Comparison of ENCODE assay signal across 1 cellular context in genomic region chr18:51089691-51090090, GRCh38.
TF ChIP-seq lines count a peak whose summit lies in the region.

No MANE protein-coding gene starts in this region.

TF ChIP-seq in HepG2, 621 proteins besides CTCF, POLR2A, EP300 and RAD21 (continued from another document):
- TF ChIP-seq, protein P1, sequence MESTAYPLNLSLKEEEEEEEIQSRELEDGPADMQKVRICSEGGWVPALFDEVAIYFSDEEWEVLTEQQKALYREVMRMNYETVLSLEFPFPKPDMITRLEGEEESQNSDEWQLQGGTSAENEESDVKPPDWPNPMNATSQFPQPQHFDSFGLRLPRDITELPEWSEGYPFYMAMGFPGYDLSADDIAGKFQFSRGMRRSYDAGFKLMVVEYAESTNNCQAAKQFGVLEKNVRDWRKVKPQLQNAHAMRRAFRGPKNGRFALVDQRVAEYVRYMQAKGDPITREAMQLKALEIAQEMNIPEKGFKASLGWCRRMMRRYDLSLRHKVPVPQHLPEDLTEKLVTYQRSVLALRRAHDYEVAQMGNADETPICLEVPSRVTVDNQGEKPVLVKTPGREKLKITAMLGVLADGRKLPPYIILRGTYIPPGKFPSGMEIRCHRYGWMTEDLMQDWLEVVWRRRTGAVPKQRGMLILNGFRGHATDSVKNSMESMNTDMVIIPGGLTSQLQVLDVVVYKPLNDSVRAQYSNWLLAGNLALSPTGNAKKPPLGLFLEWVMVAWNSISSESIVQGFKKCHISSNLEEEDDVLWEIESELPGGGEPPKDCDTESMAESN (CRISPR knock-in tag; conservative IDR thresholded peaks at IDR 0.05), result no peak
- TF ChIP-seq ZFP1 (CRISPR knock-in tag; IDR thresholded peaks at IDR 0.05) (no peak), CSRNP1 (CRISPR knock-in tag; IDR thresholded peaks at IDR 0.05) (no peak), RXRB (CRISPR knock-in tag; IDR thresholded peaks at IDR 0.05; ENCODE audit: borderline replicate concordance) (no peak), ZFY (CRISPR knock-in tag; IDR thresholded peaks at IDR 0.05) (no peak), HHEX (CRISPR knock-in tag; IDR thresholded peaks at IDR 0.05) (no peak), SRF (IDR thresholded peaks at IDR 0.05; ENCODE audit: low read depth, low read length) (no peak), TBX2 (CRISPR knock-in tag; IDR thresholded peaks at IDR 0.05; ENCODE audit: borderline replicate concordance) (no peak), CENPX (CRISPR knock-in tag; IDR thresholded peaks at IDR 0.05) (no peak)
- TF ChIP-seq, protein P2, sequence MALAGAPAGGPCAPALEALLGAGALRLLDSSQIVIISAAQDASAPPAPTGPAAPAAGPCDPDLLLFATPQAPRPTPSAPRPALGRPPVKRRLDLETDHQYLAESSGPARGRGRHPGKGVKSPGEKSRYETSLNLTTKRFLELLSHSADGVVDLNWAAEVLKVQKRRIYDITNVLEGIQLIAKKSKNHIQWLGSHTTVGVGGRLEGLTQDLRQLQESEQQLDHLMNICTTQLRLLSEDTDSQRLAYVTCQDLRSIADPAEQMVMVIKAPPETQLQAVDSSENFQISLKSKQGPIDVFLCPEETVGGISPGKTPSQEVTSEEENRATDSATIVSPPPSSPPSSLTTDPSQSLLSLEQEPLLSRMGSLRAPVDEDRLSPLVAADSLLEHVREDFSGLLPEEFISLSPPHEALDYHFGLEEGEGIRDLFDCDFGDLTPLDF (CRISPR knock-in tag; IDR thresholded peaks at IDR 0.05), result no peak
- TF ChIP-seq, protein P3, sequence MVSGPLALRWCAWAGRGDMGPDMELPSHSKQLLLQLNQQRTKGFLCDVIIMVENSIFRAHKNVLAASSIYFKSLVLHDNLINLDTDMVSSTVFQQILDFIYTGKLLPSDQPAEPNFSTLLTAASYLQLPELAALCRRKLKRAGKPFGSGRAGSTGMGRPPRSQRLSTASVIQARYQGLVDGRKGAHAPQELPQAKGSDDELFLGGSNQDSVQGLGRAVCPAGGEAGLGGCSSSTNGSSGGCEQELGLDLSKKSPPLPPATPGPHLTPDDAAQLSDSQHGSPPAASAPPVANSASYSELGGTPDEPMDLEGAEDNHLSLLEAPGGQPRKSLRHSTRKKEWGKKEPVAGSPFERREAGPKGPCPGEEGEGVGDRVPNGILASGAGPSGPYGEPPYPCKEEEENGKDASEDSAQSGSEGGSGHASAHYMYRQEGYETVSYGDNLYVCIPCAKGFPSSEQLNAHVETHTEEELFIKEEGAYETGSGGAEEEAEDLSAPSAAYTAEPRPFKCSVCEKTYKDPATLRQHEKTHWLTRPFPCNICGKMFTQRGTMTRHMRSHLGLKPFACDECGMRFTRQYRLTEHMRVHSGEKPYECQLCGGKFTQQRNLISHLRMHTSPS (CRISPR knock-in tag; IDR thresholded peaks at IDR 0.05; ENCODE audit: low read depth), result no peak
- TF ChIP-seq, protein P4, sequence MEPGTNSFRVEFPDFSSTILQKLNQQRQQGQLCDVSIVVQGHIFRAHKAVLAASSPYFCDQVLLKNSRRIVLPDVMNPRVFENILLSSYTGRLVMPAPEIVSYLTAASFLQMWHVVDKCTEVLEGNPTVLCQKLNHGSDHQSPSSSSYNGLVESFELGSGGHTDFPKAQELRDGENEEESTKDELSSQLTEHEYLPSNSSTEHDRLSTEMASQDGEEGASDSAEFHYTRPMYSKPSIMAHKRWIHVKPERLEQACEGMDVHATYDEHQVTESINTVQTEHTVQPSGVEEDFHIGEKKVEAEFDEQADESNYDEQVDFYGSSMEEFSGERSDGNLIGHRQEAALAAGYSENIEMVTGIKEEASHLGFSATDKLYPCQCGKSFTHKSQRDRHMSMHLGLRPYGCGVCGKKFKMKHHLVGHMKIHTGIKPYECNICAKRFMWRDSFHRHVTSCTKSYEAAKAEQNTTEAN (CRISPR knock-in tag; conservative IDR thresholded peaks at IDR 0.05), result no peak
- TF ChIP-seq, protein P5, sequence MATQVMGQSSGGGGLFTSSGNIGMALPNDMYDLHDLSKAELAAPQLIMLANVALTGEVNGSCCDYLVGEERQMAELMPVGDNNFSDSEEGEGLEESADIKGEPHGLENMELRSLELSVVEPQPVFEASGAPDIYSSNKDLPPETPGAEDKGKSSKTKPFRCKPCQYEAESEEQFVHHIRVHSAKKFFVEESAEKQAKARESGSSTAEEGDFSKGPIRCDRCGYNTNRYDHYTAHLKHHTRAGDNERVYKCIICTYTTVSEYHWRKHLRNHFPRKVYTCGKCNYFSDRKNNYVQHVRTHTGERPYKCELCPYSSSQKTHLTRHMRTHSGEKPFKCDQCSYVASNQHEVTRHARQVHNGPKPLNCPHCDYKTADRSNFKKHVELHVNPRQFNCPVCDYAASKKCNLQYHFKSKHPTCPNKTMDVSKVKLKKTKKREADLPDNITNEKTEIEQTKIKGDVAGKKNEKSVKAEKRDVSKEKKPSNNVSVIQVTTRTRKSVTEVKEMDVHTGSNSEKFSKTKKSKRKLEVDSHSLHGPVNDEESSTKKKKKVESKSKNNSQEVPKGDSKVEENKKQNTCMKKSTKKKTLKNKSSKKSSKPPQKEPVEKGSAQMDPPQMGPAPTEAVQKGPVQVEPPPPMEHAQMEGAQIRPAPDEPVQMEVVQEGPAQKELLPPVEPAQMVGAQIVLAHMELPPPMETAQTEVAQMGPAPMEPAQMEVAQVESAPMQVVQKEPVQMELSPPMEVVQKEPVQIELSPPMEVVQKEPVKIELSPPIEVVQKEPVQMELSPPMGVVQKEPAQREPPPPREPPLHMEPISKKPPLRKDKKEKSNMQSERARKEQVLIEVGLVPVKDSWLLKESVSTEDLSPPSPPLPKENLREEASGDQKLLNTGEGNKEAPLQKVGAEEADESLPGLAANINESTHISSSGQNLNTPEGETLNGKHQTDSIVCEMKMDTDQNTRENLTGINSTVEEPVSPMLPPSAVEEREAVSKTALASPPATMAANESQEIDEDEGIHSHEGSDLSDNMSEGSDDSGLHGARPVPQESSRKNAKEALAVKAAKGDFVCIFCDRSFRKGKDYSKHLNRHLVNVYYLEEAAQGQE (IDR thresholded peaks at IDR 0.05; ENCODE audit: borderline replicate concordance in 1 of 2, low read depth in 1 of 2, low read length in 2 of 2), result no peak
